1 cellular context compared by ENCODE assay signal in genomic region chr10:67076175-67076574, GRCh38.
TF ChIP-seq lines count a peak whose summit lies in the region.

No MANE protein-coding gene starts in this region.

TF ChIP-seq in HepG2, 621 proteins besides CTCF, POLR2A, EP300 and RAD21 (continued from another document):
- peak; percentile 65 for TF ChIP-seq ARID5B (CRISPR knock-in tag; IDR thresholded peaks at IDR 0.05)
- no peak for TF ChIP-seq ZNF468 (CRISPR knock-in tag; IDR thresholded peaks at IDR 0.05)
- no peak for TF ChIP-seq ZNF264 (CRISPR knock-in tag; IDR thresholded peaks at IDR 0.05)
- TF ChIP-seq HNF4A (CRISPR knock-in tag; IDR thresholded peaks at IDR 0.05): peak; percentile 88
- TF ChIP-seq SIX1 (CRISPR knock-in tag; IDR thresholded peaks at IDR 0.05; ENCODE audit: borderline replicate concordance): 0 out of 2 replicates have a peak, but pooled peaks have one; percentile 64
- TF ChIP-seq JUNB (CRISPR knock-in tag; IDR thresholded peaks at IDR 0.05; ENCODE audit: borderline replicate concordance): no peak
- TF ChIP-seq LCORL (IDR thresholded peaks at IDR 0.05): no peak
- no peak for TF ChIP-seq LCORL (CRISPR knock-in tag; IDR thresholded peaks at IDR 0.05)
- 0 out of 2 replicates have a peak, but pooled peaks have one; percentile 37 for TF ChIP-seq ARID3A (IDR thresholded peaks at IDR 0.05; ENCODE audit: low read depth, low read length)
- no peak for TF ChIP-seq ZGPAT (CRISPR knock-in tag; IDR thresholded peaks at IDR 0.05)
